Comparison of ENCODE assay signal across 19 cellular contexts in genomic region chr20:2624190-2624589, GRCh38.
"Had no signal": no experiment of that assay in that cellular context is flagged by ENCODE, and none has a peak within 500 bp of the region (broad histone marks: within the 10 kb centered on the region; RNA-seq: fewer than 3 reads in every experiment).

No MANE protein-coding gene starts in this region.

- H3K4me3 ChIP-seq: ascending aorta, prostate gland, tibial artery, vagina had no signal

- DNase-seq: activated CD4-positive, alpha-beta T cell treated with anti-CD3 and anti-CD28 coated beads, Interleukin-2, amount 10 ng/mL, durations not matched to agents 7 days and 5 days; activated CD8-positive, alpha-beta memory T cell treated with anti-CD3 and anti-CD28 coated beads, Interleukin-2, amount 50 U/mL, for 48 hours; activated effector memory CD4-positive, alpha-beta T cell treated with Interleukin-2 at 50 U/mL for 16 hours; activated naive CD4-positive, alpha-beta T cell treated with anti-CD3 and anti-CD28 coated beads, Interleukin-2, amount 10 ng/mL, durations not matched to agents 7 days and 5 days; activated naive CD8-positive, alpha-beta T cell treated with anti-CD3 and anti-CD28 coated beads, Interleukin-2, amount 50 U/mL, for 24 hours; activated T-cell treated with anti-CD3 and anti-CD28 coated beads, Interleukin-2, amount 50 U/mL, for 48 hours; effector CD8-positive, alpha-beta T cell; hippocampal formation; stimulated activated CD4-positive, alpha-beta T cell treated with anti-CD3 and anti-CD28 coated beads, Interleukin-1b, Interleukin-23, amount 100 ng/mL, for 48 hours; stimulated activated CD8-positive, alpha-beta memory T cell treated with anti-CD3 and anti-CD28 coated beads, Interleukin-4, amount 100 ng/mL, for 48 hours; stimulated activated naive CD4-positive, alpha-beta T cell treated with Interleukin-2 at 50 U/mL for 16 hours; substantia nigra; T1000 had no signal

- H3K27me3 ChIP-seq: ascending aorta, breast epithelium, tibial artery, vagina had no signal

- H3K36me3 ChIP-seq: ascending aorta, breast epithelium, prostate gland, tibial artery, vagina had no signal

- H3K9me3 ChIP-seq: ascending aorta, prostate gland, vagina had no signal

- H3K4me1 ChIP-seq: ascending aorta, breast epithelium, prostate gland, tibial artery, vagina had no signal

- H3K27ac ChIP-seq: ascending aorta, prostate gland, tibial artery, vagina had no signal

- ATAC-seq: activated naive CD8-positive, alpha-beta T cell treated with anti-CD3 and anti-CD28 coated beads, Interleukin-2, amount 50 U/mL, for 24 hours; esophagus mucosa had no signal
